Comparison of ENCODE assay signal across 18 cellular contexts in genomic region chr3:156797368-156797767, GRCh38. TPM values are rescaled to one million over a fixed set of nuclear protein-coding genes. Genes with fewer than 3 reads are reported as not detected.
DNase-seq lines count a peak whose midpoint lies in the region; ATAC-seq and TF ChIP-seq lines count a peak whose summit lies in the region.
"Had no signal": no experiment of that assay in that cellular context is flagged by ENCODE, and none has a peak within 500 bp of the region (broad histone marks: within the 10 kb centered on the region; RNA-seq: fewer than 3 reads in every experiment).

No MANE protein-coding gene starts in this region.

- peak overlapping the region; percentile 57 for H3K4me3 ChIP-seq in DOHH2 (ENCODE audit: low read length)
- H3K4me3 ChIP-seq in right lobe of liver, result no peak overlapping the region
- H3K4me3 ChIP-seq in spleen, result no peak overlapping the region

- H3K9me3 Mint-ChIP-seq in activated T-helper 2 cell treated with anti-CD3 and anti-CD28 coated beads, Interferon-gamma antibody, Interleukin-2, Interleukin-4, amounts not matched to agents 10 μg/mL and 5 μg/mL and 100 μg/mL, durations not matched to agents 14 hours and 24 hours and 36 hours, result peaks cover 27% of the 10 kb centered on the region

- peak overlapping the region; percentile 68 for H3K4me2 ChIP-seq in DOHH2 (ENCODE audit: low read length)

- peaks cover 69% of the 10 kb centered on the region for H3K4me1 ChIP-seq in DOHH2 (ENCODE audit: control insufficient read depth, low read length)
- H3K4me1 ChIP-seq in right lobe of liver, result no peaks in the 10 kb centered on the region
- H3K4me1 ChIP-seq in spleen, result peaks cover 0 to 11% (median 0%) of the 10 kb centered on the region in 6 donors
- H3K4me1 ChIP-seq: BE2C had no signal

- H3K4me3 Mint-ChIP-seq in activated T-helper 2 cell treated with anti-CD3 and anti-CD28 coated beads, Interferon-gamma antibody, Interleukin-2, Interleukin-4, amounts not matched to agents 10 μg/mL and 5 μg/mL and 100 μg/mL, durations not matched to agents 14 hours and 24 hours and 36 hours (ENCODE audit: low read depth), result no peak overlapping the region
- H3K4me3 Mint-ChIP-seq: CD4-positive, CD25-positive, alpha-beta regulatory T cell; CD8-positive, alpha-beta memory T cell; H9 had no signal

- H3K27ac ChIP-seq in DOHH2 (ENCODE audit: low read depth, low read length) (peak overlapping the region; percentile 88), epithelial cell of prostate (peak overlapping the region; percentile 56), right lobe of liver (no peak overlapping the region), spleen (no peak overlapping the region)

- H3K9me3 ChIP-seq in DOHH2 (ENCODE audit: control insufficient read depth, insufficient read depth, low read length), result 0 out of 2 replicates have a peak, but pooled peaks cover 8% of the 10 kb centered on the region
- H3K9me3 ChIP-seq in right lobe of liver, result no peaks in the 10 kb centered on the region
- peaks cover 0 to 19% (median 15%) of the 10 kb centered on the region in 8 donors for H3K9me3 ChIP-seq in spleen
- H3K9me3 ChIP-seq: BE2C had no signal

- H3K36me3 Mint-ChIP-seq in activated T-helper 2 cell treated with anti-CD3 and anti-CD28 coated beads, Interferon-gamma antibody, Interleukin-2, Interleukin-4, amounts not matched to agents 10 μg/mL and 5 μg/mL and 100 μg/mL, durations not matched to agents 14 hours and 24 hours and 36 hours (ENCODE audit: low read depth), result peaks cover 56% of the 10 kb centered on the region

- peak; percentile 64 to 85 (median 78) for ATAC-seq in right lobe of liver

- intact Hi-C loops in right lobe of liver (cut with DNase I), result no loop called here
- intact Hi-C loops in spleen (cut with DNase I; ENCODE audit: low total_unique reads), result no loop called here
- intact Hi-C loops in activated T-helper 2 cell treated with anti-CD3 and anti-CD28 coated beads, Interferon-gamma antibody, Interleukin-2, Interleukin-4, amounts not matched to agents 10 μg/mL and 5 μg/mL and 100 μg/mL, durations not matched to agents 14 hours and 24 hours and 36 hours (cut with micrococcal nuclease), result no loop called here

- H3F3A ChIP-seq in DOHH2 (ENCODE audit: control insufficient read depth, insufficient read depth), result peaks cover 22% of the 10 kb centered on the region

- H3K4me1 Mint-ChIP-seq in activated T-helper 2 cell treated with anti-CD3 and anti-CD28 coated beads, Interferon-gamma antibody, Interleukin-2, Interleukin-4, amounts not matched to agents 10 μg/mL and 5 μg/mL and 100 μg/mL, durations not matched to agents 14 hours and 24 hours and 36 hours (ENCODE audit: low read depth), result peaks cover 32% of the 10 kb centered on the region
- H3K4me1 Mint-ChIP-seq: H9 had no signal

- no peaks in the 10 kb centered on the region for H3K27me3 Mint-ChIP-seq in activated T-helper 2 cell treated with anti-CD3 and anti-CD28 coated beads, Interferon-gamma antibody, Interleukin-2, Interleukin-4, amounts not matched to agents 10 μg/mL and 5 μg/mL and 100 μg/mL, durations not matched to agents 14 hours and 24 hours and 36 hours (ENCODE audit: low read depth)
- H3K27me3 Mint-ChIP-seq: CD4-positive, CD25-positive, alpha-beta regulatory T cell; CD8-positive, alpha-beta memory T cell had no signal

- 0 out of 2 replicates have a peak, but pooled peaks cover 2% of the 10 kb centered on the region for H3K79me2 ChIP-seq in DOHH2 (ENCODE audit: control insufficient read depth, low read length)

- H4K20me1 ChIP-seq in DOHH2 (ENCODE audit: control insufficient read depth, insufficient read depth, low read depth, low read length), result no peaks in the 10 kb centered on the region

- H3K36me3 ChIP-seq in DOHH2 (ENCODE audit: control insufficient read depth, low read length) (peaks cover 19% of the 10 kb centered on the region), right lobe of liver (no peaks in the 10 kb centered on the region), spleen (no peaks in the 10 kb centered on the region)
- H3K36me3 ChIP-seq: BE2C had no signal

- no peak overlapping the region for H3K27ac Mint-ChIP-seq in activated T-helper 2 cell treated with anti-CD3 and anti-CD28 coated beads, Interferon-gamma antibody, Interleukin-2, Interleukin-4, amounts not matched to agents 10 μg/mL and 5 μg/mL and 100 μg/mL, durations not matched to agents 14 hours and 24 hours and 36 hours
- H3K27ac Mint-ChIP-seq: CD4-positive, CD25-positive, alpha-beta regulatory T cell; H9 had no signal

- WGBS in right lobe of liver (ENCODE audit: insufficient coverage, low coverage, low lambda C conversion rate, missing lambda C conversion rate), result 26% methylated on average over 1 of the region's 1 CpG
- 74 to 82% (median 78%) methylated on average over 1 of the region's 1 CpG for WGBS in spleen, 5 donors

- H3K27me3 ChIP-seq in DOHH2 (ENCODE audit: control insufficient read depth, low read length) (no peaks in the 10 kb centered on the region), right lobe of liver (no peaks in the 10 kb centered on the region), spleen (replicated peaks in 1 of 7) (no peaks in the 10 kb centered on the region)
- H3K27me3 ChIP-seq: BE2C had no signal

- H3K9me2 ChIP-seq in DOHH2 (replicated peaks; ENCODE audit: control insufficient read depth, low read length), result no peaks in the 10 kb centered on the region

- TF ChIP-seq POLR2A in right lobe of liver (IDR thresholded peaks at IDR 0.05) (no peak), spleen (IDR thresholded peaks at IDR 0.05) (no peak)

- TF ChIP-seq CTCF in DOHH2 (IDR thresholded peaks at IDR 0.05; ENCODE audit: low read depth, low read length, poor library complexity, severe bottlenecking), result no peak
- TF ChIP-seq CTCF in right lobe of liver (IDR thresholded peaks at IDR 0.05), result no peak
- TF ChIP-seq CTCF in spleen (IDR thresholded peaks at IDR 0.05 in 8 of 11, conservative IDR thresholded peaks at IDR 0.05 in 3 of 11), result no peak

- DNase-seq in NAMALWA (ENCODE audit: low spot score), result peak; percentile 22
- no peak for DNase-seq in epithelial cell of prostate (ENCODE audit: low read depth, low spot score)
- DNase-seq in right lobe of liver, result no peak
- DNase-seq in spleen, result no peak
- DNase-seq in activated T-helper 2 cell treated with anti-CD3 and anti-CD28 coated beads, Interferon-gamma antibody, Interleukin-2, Interleukin-4, amounts not matched to agents 10 μg/mL and 5 μg/mL and 100 μg/mL, durations not matched to agents 14 hours and 24 hours and 36 hours (ENCODE audit: low spot score), result no peak
- no peak for DNase-seq in SKM-1 treated with dmso at 0.1 percent for 144 hours (lab: John Stamatoyannopoulos, UW; ENCODE audit: unreplicated experiment)
- DNase-seq: ACHN; BE2C; C1 segment of cervical spinal cord; CD4-positive, CD25-positive, alpha-beta regulatory T cell; CD8-positive, alpha-beta memory T cell; COR-L47; DMS 273 treated with DMSO at 0.1 percent for 48 hours; DMS53; DND-41; H9 had no signal

RNA-seq across cellular contexts. Expression of gene LEKR1, which starts 28.8 kb away (rescaled TPM):
- 1 to 10 TPM in 1 of 6 experiments, under 1 TPM in 3, not detected in 2; 0.49 to 1.4 (median 0.74) TPM for total RNA-seq in right lobe of liver
- total RNA-seq in spleen, result 1 to 10 TPM; 1.9 to 7.5 (median 3.0) TPM
- under 1 TPM; 0.48 to 0.99 (median 0.96) TPM for polyA plus RNA-seq in spleen
- total RNA-seq in activated T-helper 2 cell treated with anti-CD3 and anti-CD28 coated beads, Interferon-gamma antibody, Interleukin-2, Interleukin-4, amounts not matched to agents 10 μg/mL and 5 μg/mL and 100 μg/mL, durations not matched to agents 14 hours and 24 hours and 36 hours, result 0.30 and 0.52 TPM in 2 replicates
- total RNA-seq: H1, H9 had no signal

Comparison
In these comparisons a context has a peak if more than half of its experiments do, and no peak if none do; other contexts are left out.
1. H3K27ac ChIP-seq: peak in DOHH2 (single experiment) and epithelial cell of prostate (single experiment); none in right lobe of liver (0 of 3) and spleen (0 of 8).